In the genomic region with DNA sequence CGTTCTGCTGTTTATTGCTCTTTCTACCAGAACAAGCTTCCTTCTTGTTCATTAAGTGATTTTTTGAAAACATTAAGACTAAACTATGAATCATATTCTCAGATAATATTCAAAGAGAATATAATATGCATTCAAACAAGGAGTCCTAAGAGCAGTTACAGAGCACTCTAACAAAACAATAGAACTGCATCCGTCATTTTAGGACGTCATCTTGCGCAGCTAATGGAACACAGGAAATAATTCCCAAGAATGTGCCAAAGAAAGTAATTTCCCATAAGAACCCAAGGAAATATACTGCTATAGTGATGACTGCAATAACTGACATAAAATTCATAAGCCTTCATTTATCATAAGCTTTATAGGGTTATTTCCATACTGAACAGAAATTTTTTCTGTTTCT, we compare ENCODE assay signal across 18 cellular contexts. TPM values are rescaled to one million over a fixed set of nuclear protein-coding genes. Genes with fewer than 3 reads are reported as not detected.
DNase-seq lines count a peak whose midpoint lies in the region; ATAC-seq and TF ChIP-seq lines count a peak whose summit lies in the region.
"Had no signal": no experiment of that assay in that cellular context is flagged by ENCODE, and none has a peak within 500 bp of the region (broad histone marks: within the 10 kb centered on the region; RNA-seq: fewer than 3 reads in every experiment).

No MANE protein-coding gene starts in this region.

- H3K36me3 ChIP-seq in left ventricle myocardium inferior (no peaks in the 10 kb centered on the region), gastrocnemius medialis (no peaks in the 10 kb centered on the region)
- H3K36me3 ChIP-seq: BE2C, HAP-1 had no signal

- H3K4me3 ChIP-seq in left ventricle myocardium inferior (no peak overlapping the region), gastrocnemius medialis (no peak overlapping the region)
- H3K4me3 ChIP-seq: GM12878, GM23248, HAP-1 had no signal

- ATAC-seq in gastrocnemius medialis = no peak
- ATAC-seq: GM12878, HepG2 had no signal

- DNase-seq in left ventricle myocardium inferior (no peak), cardiac septum (ENCODE audit: low spot score) (no peak), glomerular endothelial cell (ENCODE audit: extremely low read depth, low read depth, low spot score) (peak; percentile 77), gastrocnemius medialis (no peak), CD1c-positive myeloid dendritic cell (ENCODE audit: extremely low spot score) (no peak), superior temporal gyrus (ENCODE audit: extremely low spot score) (no peak)
- DNase-seq: ACHN; BE2C; C1 segment of cervical spinal cord; CD4-positive, alpha-beta T cell; DMS 273 treated with DMSO at 0.1 percent for 48 hours; DMS53; DND-41; EL; GM23248 had no signal

- peaks cover 12% of the 10 kb centered on the region for H3K27me3 ChIP-seq in left ventricle myocardium inferior (ENCODE audit: low read depth)
- H3K27me3 ChIP-seq in gastrocnemius medialis = no peaks in the 10 kb centered on the region

- peaks cover 5% of the 10 kb centered on the region for H3K4me1 ChIP-seq in left ventricle myocardium inferior
- no peaks in the 10 kb centered on the region for H3K4me1 ChIP-seq in gastrocnemius medialis
- H3K4me1 ChIP-seq: BE2C, HAP-1 had no signal

- intact Hi-C loops in left ventricle myocardium inferior (cut with micrococcal nuclease) (no loop called here), cardiac septum (cut with DNase I) (no loop called here), gastrocnemius medialis (cut with DNase I; ENCODE audit: low total_unique reads) (no loop called here)

- TF ChIP-seq CTCF in left ventricle myocardium inferior (IDR thresholded peaks at IDR 0.05; ENCODE audit: borderline replicate concordance) (no peak), gastrocnemius medialis (IDR thresholded peaks at IDR 0.05 in 4 of 5, conservative IDR thresholded peaks at IDR 0.05 in 1 of 5) (no peak)

- H3K27ac ChIP-seq in left ventricle myocardium inferior (replicated peaks) (peak overlapping the region; percentile 45), gastrocnemius medialis (peak overlapping the region; percentile 13 to 40 (median 37))
- H3K27ac ChIP-seq: GM23248 had no signal

- in situ Hi-C loops in gastrocnemius medialis (cut with MboI; ENCODE audit: low sequenced_read_pairs in 4 of 4) = no loop called here

- TF ChIP-seq POLR2A in gastrocnemius medialis (IDR thresholded peaks at IDR 0.05) = no peak

- no peaks in the 10 kb centered on the region for H3K9me3 ChIP-seq in left ventricle myocardium inferior (replicated peaks)
- no peaks in the 10 kb centered on the region for H3K9me3 ChIP-seq in gastrocnemius medialis
- H3K9me3 ChIP-seq: BE2C, HAP-1 had no signal

RNA-seq across cellular contexts. Expression of a gene that starts 28.4 kb away (rescaled TPM):
- total RNA-seq in left ventricle myocardium inferior (19.2 TPM), cardiac septum (20.7 TPM), glomerular endothelial cell (9.9 and 16.0 TPM in 2 replicates), gastrocnemius medialis (10 to 100 TPM in 3 of 4 donors, 1 to 10 TPM in 1; 9.8 to 25.0 (median 14.2) TPM)
